In the genomic region with DNA sequence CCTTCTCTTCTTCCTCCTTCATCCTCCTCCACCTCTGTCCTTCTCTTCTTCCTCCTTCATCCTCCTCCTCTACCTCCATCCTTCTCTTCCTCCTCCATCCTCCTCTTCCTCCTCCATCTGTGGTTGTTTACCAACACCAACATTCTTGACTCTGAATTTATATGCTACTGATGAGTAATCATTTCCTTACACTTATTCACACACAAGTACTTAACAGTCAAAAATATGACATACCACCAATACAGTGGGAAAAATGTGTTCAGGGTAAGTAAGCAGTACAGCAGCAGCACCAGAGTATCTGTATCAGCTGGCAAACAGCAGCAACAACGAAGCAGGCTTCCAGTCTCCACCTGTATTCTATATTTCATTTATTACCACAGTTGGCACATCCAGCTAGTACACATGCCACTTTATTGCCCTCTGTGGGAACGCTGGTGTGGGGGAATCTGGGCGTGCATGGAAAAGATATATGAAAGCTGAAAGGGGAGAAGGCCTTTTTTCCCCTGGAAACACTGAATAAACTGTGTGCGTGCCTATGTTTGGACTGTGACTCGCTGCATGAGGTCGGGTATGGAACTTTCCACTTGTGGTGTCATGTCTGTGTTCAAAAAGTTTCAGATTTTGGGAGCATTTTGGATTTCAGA, we compare ENCODE assay signal across 11 cellular contexts. TPM values are rescaled to one million over a fixed set of nuclear protein-coding genes. Genes with fewer than 3 reads are reported as not detected.
DNase-seq lines count a peak whose midpoint lies in the region; ATAC-seq, FAIRE-seq and TF ChIP-seq lines count a peak whose summit lies in the region.
"Had no signal": no experiment of that assay in that cellular context is flagged by ENCODE, and none has a peak within 500 bp of the region (broad histone marks: within the 10 kb centered on the region; RNA-seq: fewer than 3 reads in every experiment).

No MANE protein-coding gene starts in this region.

- peaks cover 48% of the 10 kb centered on the region for H3K4me1 Mint-ChIP-seq in activated naive CD8-positive, alpha-beta T cell (ENCODE audit: low read depth)

- H3K36me3 ChIP-seq in HCT116 (ENCODE audit: control insufficient read depth in 1 of 2, insufficient read depth in 2 of 2, low read length in 2 of 2) = peaks cover 5 to 9% of the 10 kb centered on the region in 2 experiments; a peak in 3 of 4 replicates
- H3K36me3 ChIP-seq in lower lobe of right lung = peaks cover 49% of the 10 kb centered on the region

- POLR2A ChIA-PET in A549 (lab: Yijun Ruan, JAX) = no interaction called here
- POLR2A ChIA-PET in HCT116 (lab: Charles Lee) = no interaction called here

- 15% methylated on average over 6 of the region's 6 CpGs for WGBS in A549 (ENCODE audit: missing lambda C conversion rate)

- peak overlapping the region; percentile 76 for H3K4me3 Mint-ChIP-seq in activated naive CD8-positive, alpha-beta T cell
- H3K4me3 Mint-ChIP-seq: brain had no signal

- H3K9me3 ChIP-seq in A549 (no peaks in the 10 kb centered on the region), HCT116 (ENCODE audit: control insufficient read depth in 1 of 2, insufficient read depth in 1 of 2, low read depth in 1 of 2, low read length in 2 of 2) (no peaks in the 10 kb centered on the region), lower lobe of right lung (no peaks in the 10 kb centered on the region)
- H3K9me3 ChIP-seq: testis had no signal

- BruUV-seq in HCT116 (replicated peaks; lab: Mats Ljungman, UMichigan) = TSS peak; percentile 6

- FAIRE-seq in A549 (lab: Jason Lieb, UNC) = no peak

- H3K4me3 ChIP-seq in A549 (no peak overlapping the region), HCT116 (replicated peaks in 1 of 2; ENCODE audit: low read depth in 1 of 2, low read length in 2 of 2) (no peak overlapping the region), lower lobe of right lung (no peak overlapping the region)
- H3K4me3 ChIP-seq: testis had no signal

- H3K27ac Mint-ChIP-seq in activated naive CD8-positive, alpha-beta T cell = peak overlapping the region; percentile 96

- H3K27ac ChIP-seq in A549 = peak overlapping the region; percentile 59 to 63
- H3K27ac ChIP-seq in HCT116 (ENCODE audit: low read depth, low read length) = peak overlapping the region; percentile 48
- no peak overlapping the region for H3K27ac ChIP-seq in lower lobe of right lung
- H3K27ac ChIP-seq: testis had no signal

- TF ChIP-seq CTCF in A549 (IDR thresholded peaks at IDR 0.05) = no peak
- TF ChIP-seq CTCF in HCT116 (IDR thresholded peaks at IDR 0.05 in 2 of 3, conservative IDR thresholded peaks at IDR 0.05 in 1 of 3; ENCODE audit: borderline replicate concordance in 1 of 3, insufficient read depth in 1 of 3, low read depth in 2 of 3, low read length in 2 of 3) = no peak
- no peak for TF ChIP-seq CTCF in lower lobe of right lung (IDR thresholded peaks at IDR 0.05)

- no peak overlapping the region for H2AFZ ChIP-seq in HCT116 (ENCODE audit: low read depth, low read length, poor library complexity, severe bottlenecking)

- H4K20me1 ChIP-seq in HCT116 (ENCODE audit: insufficient read depth) = no peaks in the 10 kb centered on the region

- H3K79me2 ChIP-seq in HCT116 (ENCODE audit: insufficient read depth, low read length) = peaks cover 45% of the 10 kb centered on the region

- H3K27me3 Mint-ChIP-seq in activated naive CD8-positive, alpha-beta T cell = no peaks in the 10 kb centered on the region
- H3K27me3 Mint-ChIP-seq: brain had no signal

- TF ChIP-seq RAD21 in A549 (conservative IDR thresholded peaks at IDR 0.05 in 1 of 2, IDR thresholded peaks at IDR 0.05 in 1 of 2) = no peak
- TF ChIP-seq RAD21 in HCT116 (IDR thresholded peaks at IDR 0.05; ENCODE audit: low read depth) = no peak

- TF ChIP-seq POLR2A in A549 (IDR thresholded peaks at IDR 0.05; ENCODE audit: low read length) = no peak
- TF ChIP-seq POLR2A in HCT116 (IDR thresholded peaks at IDR 0.05; ENCODE audit: borderline replicate concordance, extremely low read depth, insufficient read depth, insufficient read length) = no peak

- no peaks in the 10 kb centered on the region for H3K9me2 ChIP-seq in HCT116 (ENCODE audit: insufficient read depth)

- peak; percentile 65 to 74 for ATAC-seq in A549
- no peak; the same call in 1 of the 2 replicates for ATAC-seq in HCT116
- ATAC-seq in lower lobe of right lung = no peak
- no peak for ATAC-seq in GM21367 (IDR thresholded peaks at IDR 0.05; ENCODE audit: unreplicated experiment)

- intact Hi-C loops in HCT116 (cut with micrococcal nuclease) = no loop called here
- intact Hi-C loops in lower lobe of right lung (cut with DNase I) = no loop called here

- CTCF ChIA-PET in A549 (lab: Yijun Ruan, JAX) (interaction anchor here (0.6 kb wide), 1 partner anchor 107 kb away, joined by 3 read pairs; no protein-coding TSS in a partner anchor), HCT116 (lab: Charles Lee) (no interaction called here)

- peak overlapping the region; percentile 7; the same call in 1 of the 2 replicates for H3K9ac ChIP-seq in HCT116 (ENCODE audit: low read length)

- RAD21 ChIA-PET in HCT116 (lab: Charles Lee; ENCODE audit: low non-redundant PET in 1 of 2, low total read pairs in 2 of 2, uncharacterized antibody in 2 of 2, unreplicated experiment in 2 of 2) = no interaction called here

- TF ChIP-seq EP300 in A549 (IDR thresholded peaks at IDR 0.05) = no peak

- DNase-seq in A549 (ENCODE audit: low read depth in 1 of 2, low spot score in 1 of 2) = peak in 1 of 2 experiments; percentile 26
- DNase-seq in HCT116 (ENCODE audit: low read depth, low spot score) = peak; percentile 12
- peak; percentile 19 for DNase-seq in hepatic stellate cell (ENCODE audit: low spot score)
- no peak for DNase-seq in lower lobe of right lung
- no peak for DNase-seq in iPS-NIHi11 (ENCODE audit: low spot score)
- DNase-seq in NCI-H2227 (lab: John Stamatoyannopoulos, UW; ENCODE audit: unreplicated experiment) = no peak
- DNase-seq: NCI-H1105 treated with DMSO at 0.1 percent for 48 hours, testis had no signal

- H3K4me2 ChIP-seq in A549 = peak overlapping the region; percentile 67
- peak overlapping the region; percentile 24 for H3K4me2 ChIP-seq in HCT116 (ENCODE audit: low read length)

- H3K9me3 Mint-ChIP-seq in activated naive CD8-positive, alpha-beta T cell (ENCODE audit: low read depth) = no peaks in the 10 kb centered on the region
- H3K9me3 Mint-ChIP-seq: brain had no signal

- peaks cover 51% of the 10 kb centered on the region for H3K4me1 ChIP-seq in A549
- peaks cover 32 to 43% of the 10 kb centered on the region in 2 experiments for H3K4me1 ChIP-seq in HCT116 (ENCODE audit: control insufficient read depth in 1 of 2, insufficient read depth in 2 of 2, low read length in 2 of 2)
- peaks cover 14% of the 10 kb centered on the region for H3K4me1 ChIP-seq in lower lobe of right lung
- H3K4me1 ChIP-seq: testis had no signal

- H3K27me3 ChIP-seq in HCT116 (ENCODE audit: insufficient read depth, low read length) (no peaks in the 10 kb centered on the region), lower lobe of right lung (ENCODE audit: low read depth) (no peaks in the 10 kb centered on the region)
- H3K27me3 ChIP-seq: testis had no signal

- peaks cover 13% of the 10 kb centered on the region for H3K36me3 Mint-ChIP-seq in activated naive CD8-positive, alpha-beta T cell

TF ChIP-seq in A549, 52 proteins besides CTCF, POLR2A, EP300 and RAD21 (continues in another document):
- TF ChIP-seq, protein P1, sequence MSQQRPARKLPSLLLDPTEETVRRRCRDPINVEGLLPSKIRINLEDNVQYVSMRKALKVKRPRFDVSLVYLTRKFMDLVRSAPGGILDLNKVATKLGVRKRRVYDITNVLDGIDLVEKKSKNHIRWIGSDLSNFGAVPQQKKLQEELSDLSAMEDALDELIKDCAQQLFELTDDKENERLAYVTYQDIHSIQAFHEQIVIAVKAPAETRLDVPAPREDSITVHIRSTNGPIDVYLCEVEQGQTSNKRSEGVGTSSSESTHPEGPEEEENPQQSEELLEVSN (IDR thresholded peaks at IDR 0.05; ENCODE audit: borderline replicate concordance, low read depth) = no peak
- no peak for TF ChIP-seq GATA3 (IDR thresholded peaks at IDR 0.05; ENCODE audit: borderline replicate concordance)
- TF ChIP-seq RCOR1 (IDR thresholded peaks at IDR 0.05; ENCODE audit: low read depth, low read length) = no peak
- TF ChIP-seq MAFK (IDR thresholded peaks at IDR 0.05; ENCODE audit: partially characterized antibody) = peak; percentile 12
- no peak for TF ChIP-seq EHF (CRISPR knock-in tag; IDR thresholded peaks at IDR 0.05)
- TF ChIP-seq NFE2L2 (conservative IDR thresholded peaks at IDR 0.05; ENCODE audit: low read length) = no peak

TF ChIP-seq in HCT116, 20 proteins besides CTCF, POLR2A, EP300 and RAD21 (continues in another document):
- TF ChIP-seq ELF1 (IDR thresholded peaks at IDR 0.05; ENCODE audit: borderline replicate concordance, low read depth) (no peak), SP1 (IDR thresholded peaks at IDR 0.05; ENCODE audit: low read depth) (peak; percentile 76), EGR1 (IDR thresholded peaks at IDR 0.05; ENCODE audit: low read depth) (peak; percentile 35; the same call in 1 of the 2 replicates), SRF (IDR thresholded peaks at IDR 0.05; ENCODE audit: low read depth) (peak; percentile 70), POLR2AphosphoS5 (IDR thresholded peaks at IDR 0.05; ENCODE audit: low read depth, low read length) (no peak; the same call in 1 of the 2 replicates), FOSL1 (IDR thresholded peaks at IDR 0.05; ENCODE audit: low read depth) (peak; percentile 65), CBX3 (IDR thresholded peaks at IDR 0.05; ENCODE audit: low read depth) (no peak)
- TF ChIP-seq, protein P2, sequence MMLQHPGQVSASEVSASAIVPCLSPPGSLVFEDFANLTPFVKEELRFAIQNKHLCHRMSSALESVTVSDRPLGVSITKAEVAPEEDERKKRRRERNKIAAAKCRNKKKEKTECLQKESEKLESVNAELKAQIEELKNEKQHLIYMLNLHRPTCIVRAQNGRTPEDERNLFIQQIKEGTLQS (IDR thresholded peaks at IDR 0.05) = peak; percentile 55; the same call in 1 of the 2 replicates

RNA-seq across cellular contexts. Expression of gene ADSS2, which starts 16.0 kb away (rescaled TPM):
- 43.9 and 74.3 TPM in 2 replicates for polyA plus RNA-seq in A549 (2011; rRNA removed)
- 21.9 and 22.1 TPM in 2 replicates for polyA plus RNA-seq in A549 (2012; cell fraction: cytosol; rRNA removed)
- 11.3 and 12.2 TPM in 2 replicates for polyA plus RNA-seq in A549 (2012; cell fraction: nucleus; rRNA removed)
- polyA plus RNA-seq in A549 (2017; fragmentation: RNase III; extraction: RNeasy Plus Mini Kit Qiagen cat#74134 plus additional on column Dnase treatment) = 42.4 to 46.1 TPM (median 45.2 TPM) in 3 replicates
- polyA minus RNA-seq in A549 (2011; rRNA and poly(A)+ RNA removed) = 10.6 and 11.0 TPM in 2 replicates
- 46.2 TPM for total RNA-seq in HCT116 (2021; ENCODE audit: unreplicated experiment)
- 13.7 and 17.9 TPM in 2 replicates for polyA plus RNA-seq in HCT116 (2012)
- total RNA-seq in lower lobe of right lung = 38.5 TPM

RNA-seq across cellular contexts. Expression of gene CATSPERE, which starts 25.4 kb away (rescaled TPM):
- 0.43 and 0.63 TPM in 2 replicates for polyA plus RNA-seq in A549 (2011; rRNA removed)
- 0.03 and 0.04 TPM in 2 replicates for polyA plus RNA-seq in A549 (2012; cell fraction: cytosol; rRNA removed)
- 0.07 and 0.12 TPM in 2 replicates for polyA plus RNA-seq in A549 (2012; cell fraction: nucleus; rRNA removed)
- 0.22 to 0.33 TPM (median 0.25 TPM) in 3 replicates for polyA plus RNA-seq in A549 (2017; fragmentation: RNase III; extraction: RNeasy Plus Mini Kit Qiagen cat#74134 plus additional on column Dnase treatment)
- 0.49 and 1.2 TPM in 2 replicates for polyA minus RNA-seq in A549 (2011; rRNA and poly(A)+ RNA removed)
- 0.34 TPM for total RNA-seq in HCT116 (2021; ENCODE audit: unreplicated experiment)
- polyA plus RNA-seq in HCT116 (2012) = 0.07 and 0.11 TPM in 2 replicates
- 1.7 TPM for total RNA-seq in lower lobe of right lung

Comparison
In these comparisons a context has a peak if more than half of its experiments do, and no peak if none do; other contexts are left out.
1. ATAC-seq: peak in A549 (2 of 2); none in HCT116 (single experiment), lower lobe of right lung (0 of 2) and GM21367 (single experiment).
2. DNase-seq: peak in HCT116 (single experiment) and hepatic stellate cell (single experiment); none in lower lobe of right lung (single experiment), iPS-NIHi11 (single experiment) and NCI-H2227 (single experiment).
3. Of the 6 proteins assayed by ChIP-seq in both A549 and HCT116: peak only in A549: none; only in HCT116: CEBPB; in both: none; in neither: 5.